In the genomic region with DNA sequence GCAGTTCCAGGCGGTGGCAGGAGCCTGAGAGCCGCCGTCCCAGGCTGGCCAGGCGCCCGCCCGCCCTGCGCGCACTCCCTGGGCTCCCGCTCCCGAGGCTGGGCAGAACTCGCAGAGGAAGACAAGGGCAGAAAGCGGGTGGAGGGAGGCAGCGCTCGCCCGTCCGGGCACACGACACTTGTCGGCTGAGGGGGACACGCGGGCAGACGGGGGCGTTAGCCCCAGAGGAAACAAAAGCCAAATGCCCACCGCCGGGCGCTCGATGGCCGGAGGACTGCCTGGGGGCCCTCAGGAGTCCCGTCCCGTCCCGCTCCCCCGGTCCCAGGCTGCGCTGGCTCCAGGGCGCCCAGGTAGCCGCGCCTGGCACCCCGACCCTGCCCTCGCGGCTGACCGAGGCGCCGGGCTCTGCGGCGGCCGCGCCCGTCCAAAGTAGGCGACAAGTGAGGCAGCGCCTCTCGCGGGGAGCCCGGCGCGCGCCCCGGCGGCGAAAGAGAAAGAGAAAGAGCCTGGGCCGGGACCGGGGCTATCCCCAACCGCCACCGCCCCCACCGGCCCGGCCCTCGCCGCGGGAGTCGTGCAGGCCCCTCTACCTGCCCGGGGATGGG, we compare ENCODE assay signal across 9 cellular contexts. TPM values are rescaled to one million over a fixed set of nuclear protein-coding genes. Genes with fewer than 3 reads are reported as not detected.
DNase-seq lines count a peak whose midpoint lies in the region; ATAC-seq and TF ChIP-seq lines count a peak whose summit lies in the region.
"Had no signal": no experiment of that assay in that cellular context is flagged by ENCODE, and none has a peak within 500 bp of the region (broad histone marks: within the 10 kb centered on the region; RNA-seq: fewer than 3 reads in every experiment).

No MANE protein-coding gene starts in this region.

- peak overlapping the region; percentile 94 for H3K27ac ChIP-seq in BLaER1
- no peak overlapping the region for H3K27ac ChIP-seq in foreskin keratinocyte
- peak overlapping the region; percentile 80 to 89 (median 84) for H3K27ac ChIP-seq in transverse colon

- H3K9ac ChIP-seq in BLaER1: peak overlapping the region; percentile 90

- intact Hi-C loops in transverse colon (cut with DNase I; ENCODE audit: low total_unique reads): no loop called here

- H3K27me3 ChIP-seq in BLaER1 (no peaks in the 10 kb centered on the region), foreskin keratinocyte (peaks cover 25% of the 10 kb centered on the region), transverse colon (no peaks in the 10 kb centered on the region)

- H3K9me3 ChIP-seq in BLaER1 (no peaks in the 10 kb centered on the region), transverse colon (no peaks in the 10 kb centered on the region)

- H3K4me1 Mint-ChIP-seq in nephron: peaks cover 3% of the 10 kb centered on the region

- DNase-seq in activated CD8-positive, alpha-beta memory T cell treated with anti-CD3 and anti-CD28 coated beads, Interleukin-2, amount 50 U/mL, for 4 hours: peak; percentile 15
- DNase-seq in foreskin keratinocyte (no peak), transverse colon (peak; percentile 83), NCI-H82 treated with DMSO at 0.1 percent for 48 hours (lab: John Stamatoyannopoulos, UW; ENCODE audit: unreplicated experiment) (no peak)

- H3K27me3 Mint-ChIP-seq in nephron (ENCODE audit: low read depth): peaks cover 74% of the 10 kb centered on the region

- 8% methylated on average over 43 of the region's 68 CpGs; no CpG with 5 or more reads in 1 of the 2 donors for WGBS in transverse colon (ENCODE audit: low coverage in 1 of 2), 2 donors

- H3K9me3 Mint-ChIP-seq in nephron: peaks cover 3% of the 10 kb centered on the region

- H3K4me3 Mint-ChIP-seq in nephron: peak overlapping the region; percentile 76 to 89 (median 86)

- H3K4me1 ChIP-seq in BLaER1 (peaks cover 19% of the 10 kb centered on the region; the same call in 1 of the 2 replicates), foreskin keratinocyte (peaks cover 3% of the 10 kb centered on the region), transverse colon (peaks cover 0 to 10% (median 8%) of the 10 kb centered on the region in 4 donors)

- H3K4me3 ChIP-seq in BLaER1: peak overlapping the region; percentile 92
- peak overlapping the region; percentile 77 to 96 (median 88) for H3K4me3 ChIP-seq in transverse colon

- TF ChIP-seq CTCF in foreskin keratinocyte (conservative IDR thresholded peaks at IDR 0.05) (peak; percentile 30), nephron (IDR thresholded peaks at IDR 0.05; ENCODE audit: unreplicated experiment in 3 of 3) (peak in 1 of 3 experiments; percentile 8), transverse colon (IDR thresholded peaks at IDR 0.05) (peak in 2 of 5 experiments; percentile 18 to 34)

- 0 out of 2 replicates have a peak, but pooled peaks cover 6% of the 10 kb centered on the region for H4K20me1 ChIP-seq in BLaER1

- no peak for TF ChIP-seq EP300 in transverse colon (IDR thresholded peaks at IDR 0.05; ENCODE audit: low read depth)

- peak; percentile 84 for ATAC-seq in GM19328 (IDR thresholded peaks at IDR 0.05; ENCODE audit: unreplicated experiment)
- ATAC-seq in HG03342 (IDR thresholded peaks at IDR 0.05; ENCODE audit: unreplicated experiment): peak; percentile 87
- peak; percentile 80 for ATAC-seq in foreskin keratinocyte
- ATAC-seq: HCT116 had no signal

- H3K27ac Mint-ChIP-seq in nephron: no peak overlapping the region

- H3K4me2 ChIP-seq in BLaER1: peak overlapping the region; percentile 91

- H3K36me3 Mint-ChIP-seq in nephron (ENCODE audit: low read depth): no peaks in the 10 kb centered on the region

- in situ Hi-C loops in transverse colon (cut with MboI; ENCODE audit: low pct_ligation_motif_present in 1 of 4, low pct_unique_long_range_greater_than_20kb in 1 of 4, low sequenced_read_pairs in 3 of 4): no loop called here

- H3K36me3 ChIP-seq in BLaER1 (no peaks in the 10 kb centered on the region), transverse colon (no peaks in the 10 kb centered on the region)

- peak; percentile 29 for TF ChIP-seq POLR2A in transverse colon (IDR thresholded peaks at IDR 0.05)

RNA-seq across cellular contexts. Expression of gene L3MBTL4, which starts 0.5 kb away (rescaled TPM):
- total RNA-seq in foreskin keratinocyte (0.68 and 1.0 TPM in 2 replicates), transverse colon (1 to 10 TPM in 3 of 4 donors, under 1 TPM in 1; 0.20 to 4.9 (median 2.9) TPM)
- polyA plus RNA-seq in foreskin keratinocyte: 0.20 and 0.26 TPM in 2 replicates

Comparison
In these comparisons a context has a peak if more than half of its experiments do, and no peak if none do; other contexts are left out.
1. DNase-seq: peak in activated CD8-positive, alpha-beta memory T cell treated with anti-CD3 and anti-CD28 coated beads, Interleukin-2, amount 50 U/mL, for 4 hours (single experiment) and transverse colon (single experiment); none in foreskin keratinocyte (0 of 2) and NCI-H82 treated with DMSO at 0.1 percent for 48 hours (single experiment).
2. Peak in every context shown above with its lines, with median percentiles within 50 percentile points of each other: ATAC-seq.